Comparison of ENCODE assay signal across 20 cellular contexts in the genomic region with DNA sequence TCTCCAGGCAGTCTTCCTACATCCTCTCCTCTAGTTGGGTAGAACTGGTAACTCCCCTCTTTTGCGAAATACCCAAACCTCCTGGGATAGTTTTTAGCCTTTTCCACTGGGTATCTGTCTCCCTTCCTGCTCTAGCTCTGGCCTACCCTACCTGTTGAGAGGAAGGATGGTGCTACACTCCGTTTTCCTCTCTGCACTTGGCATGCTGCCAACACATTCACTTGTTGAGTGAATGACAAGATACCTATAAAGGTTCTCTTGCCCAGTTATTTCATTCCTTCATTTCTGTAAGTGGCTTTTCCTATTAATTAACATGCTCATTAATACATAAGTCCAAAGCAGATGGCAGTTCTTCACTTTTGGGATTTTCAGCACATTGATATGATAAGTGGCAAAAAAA.
"Had no signal": no experiment of that assay in that cellular context is flagged by ENCODE, and none has a peak within 500 bp of the region (broad histone marks: within the 10 kb centered on the region; RNA-seq: fewer than 3 reads in every experiment).

No MANE protein-coding gene starts in this region.

- H3K4me3 Mint-ChIP-seq: activated CD4-positive, alpha-beta memory T cell treated with anti-CD3 and anti-CD28 coated beads, Interleukin-2, amount 10 ng/mL, durations not matched to agents 7 days and 5 days; activated T-cell treated with anti-CD3 and anti-CD28 coated beads, Interleukin-2, amount 50 U/mL, for 72 hours; nephron progenitor cell; WTC11 had no signal

- H3K27me3 ChIP-seq: tibial nerve, uterus had no signal

- H3K4me1 ChIP-seq: lower lobe of right lung, tibial nerve, uterus had no signal

- H3K36me3 ChIP-seq: lower lobe of right lung, tibial nerve, uterus had no signal

- H3K9me3 Mint-ChIP-seq: nephron progenitor cell, WTC11 had no signal

- DNase-seq: activated CD4-positive, alpha-beta memory T cell treated with anti-CD3 and anti-CD28 coated beads, Interleukin-2, amount 10 ng/mL, durations not matched to agents 7 days and 5 days; activated CD4-positive, alpha-beta T cell treated with anti-CD3 and anti-CD28 coated beads for 4 hours; activated gamma-delta T cell; activated T-cell treated with anti-CD3 and anti-CD28 coated beads, Interleukin-2, amount 50 U/mL, for 72 hours; amniotic stem cell; left colon; lower lobe of right lung; nephron progenitor cell; occipital lobe; right cardiac atrium; stimulated activated CD4-positive, alpha-beta T cell treated with anti-CD3 and anti-CD28 coated beads, Interleukin-4, amount 100 ng/mL, for 4 hours; stimulated activated CD8-positive, alpha-beta memory T cell treated with anti-CD3 and anti-CD28 coated beads, Interleukin-4, amount 100 ng/mL, for 48 hours; stimulated activated naive CD4-positive, alpha-beta T cell treated with Interleukin-2 at 50 U/mL for 16 hours; substantia nigra; uterus had no signal

- H3K36me3 Mint-ChIP-seq: WTC11 had no signal

- H3K27me3 Mint-ChIP-seq: activated CD4-positive, alpha-beta memory T cell treated with anti-CD3 and anti-CD28 coated beads, Interleukin-2, amount 10 ng/mL, durations not matched to agents 7 days and 5 days; progenitor cell of endocrine pancreas had no signal

- H3K4me1 Mint-ChIP-seq: activated CD4-positive, alpha-beta memory T cell treated with anti-CD3 and anti-CD28 coated beads, Interleukin-2, amount 10 ng/mL, durations not matched to agents 7 days and 5 days had no signal

- H3K4me3 ChIP-seq: lower lobe of right lung, smooth muscle cell, tibial nerve, uterus had no signal

- ATAC-seq: activated naive CD4-positive, alpha-beta T cell treated with anti-CD3 and anti-CD28 coated beads, Interleukin-2, amount 50 U/mL, for 72 hours; activated T-cell treated with anti-CD3 and anti-CD28 coated beads, Interleukin-2, amount 50 U/mL, for 72 hours; left colon; lower lobe of right lung; right cardiac atrium; WTC11 had no signal

- H3K4me2 ChIP-seq: smooth muscle cell had no signal

- H3K9me3 ChIP-seq: lower lobe of right lung, tibial nerve, uterus had no signal

- H3K27ac ChIP-seq: lower lobe of right lung, tibial nerve, uterus had no signal
